ENCODE assay signal across 20 cellular contexts in the genomic region with DNA sequence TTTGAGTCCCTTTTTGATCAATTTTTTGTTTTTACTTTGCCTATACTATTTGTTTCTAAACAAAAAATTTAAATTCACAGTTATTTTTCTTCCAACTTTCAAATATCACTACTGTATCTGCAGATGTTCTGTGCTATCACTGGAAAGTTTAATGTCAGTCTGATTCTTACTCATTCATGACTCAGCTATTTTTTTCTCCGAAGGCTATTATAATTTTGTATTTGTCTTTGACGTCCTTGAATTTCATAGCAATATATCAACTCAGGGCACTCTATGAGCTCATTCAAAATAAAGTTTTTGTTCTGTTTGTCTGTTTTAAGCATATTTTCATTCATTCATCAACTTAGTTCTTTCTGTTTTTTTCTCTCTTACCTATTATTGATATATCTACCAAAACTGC.
"Had no signal": no experiment of that assay in that cellular context is flagged by ENCODE, and none has a peak within 500 bp of the region (broad histone marks: within the 10 kb centered on the region; RNA-seq: fewer than 3 reads in every experiment).

No MANE protein-coding gene starts in this region.

- H3K27ac Mint-ChIP-seq: activated T-cell treated with anti-CD3 and anti-CD28 coated beads, Interleukin-2, amount 50 U/mL, for 72 hours; effector memory CD8-positive, alpha-beta T cell; natural killer cell; stimulated activated effector memory CD8-positive, alpha-beta T cell treated with anti-CD3 and anti-CD28 coated beads, Interleukin-12 subunit alpha, Interleukin-12 subunit beta, amount 100 ng/mL, for 72 hours; type B pancreatic cell had no signal

- DNase-seq: activated CD4-positive, alpha-beta T cell treated with anti-CD3 and anti-CD28 coated beads for 1 hour; activated effector memory CD4-positive, alpha-beta T cell treated with anti-CD3 and anti-CD28 coated beads, Interleukin-2, amount 50 U/mL, for 16 hours; activated naive CD4-positive, alpha-beta T cell treated with anti-CD3 and anti-CD28 coated beads, Interleukin-2, amount 50 U/mL, for 16 hours; activated T-cell treated with anti-CD3 and anti-CD28 coated beads, Interleukin-2, amount 50 U/mL, for 72 hours; effector memory CD8-positive, alpha-beta T cell; gastrocnemius medialis; head of caudate nucleus; lower lobe of right lung; natural killer cell; ovary; psoas muscle; stimulated activated CD4-positive, alpha-beta T cell treated with anti-CD3 and anti-CD28 coated beads, Interleukin-4, amount 100 ng/mL, for 24 hours; stomach had no signal

- H3K9me3 Mint-ChIP-seq: activated T-cell treated with anti-CD3 and anti-CD28 coated beads, Interleukin-2, amount 50 U/mL, for 72 hours; effector memory CD8-positive, alpha-beta T cell; stimulated activated effector memory CD8-positive, alpha-beta T cell treated with anti-CD3 and anti-CD28 coated beads, Interleukin-12 subunit alpha, Interleukin-12 subunit beta, amount 100 ng/mL, for 72 hours; type B pancreatic cell had no signal

- H3K27me3 Mint-ChIP-seq: effector memory CD8-positive, alpha-beta T cell; type B pancreatic cell had no signal

- H3K4me1 ChIP-seq: ascending aorta, breast epithelium, gastrocnemius medialis, lower lobe of right lung, psoas muscle, stomach had no signal

- ATAC-seq: activated T-cell treated with anti-CD3 and anti-CD28 coated beads, Interleukin-2, amount 50 U/mL, for 72 hours; effector memory CD8-positive, alpha-beta T cell; gastrocnemius medialis; lower lobe of right lung; natural killer cell; psoas muscle; sciatic nerve; stimulated activated effector memory CD8-positive, alpha-beta T cell treated with anti-CD3 and anti-CD28 coated beads, Interleukin-12 subunit alpha, Interleukin-12 subunit beta, amount 100 ng/mL, for 72 hours had no signal

- H3K27me3 ChIP-seq: ascending aorta, breast epithelium, gastrocnemius medialis, ovary, stomach had no signal

- H3K4me3 ChIP-seq: ascending aorta, breast epithelium, gastrocnemius medialis, lower lobe of right lung, ovary, psoas muscle, stomach had no signal

- H3K4me3 Mint-ChIP-seq: activated T-cell treated with anti-CD3 and anti-CD28 coated beads, Interleukin-2, amount 50 U/mL, for 72 hours; effector memory CD8-positive, alpha-beta T cell; natural killer cell; stimulated activated effector memory CD8-positive, alpha-beta T cell treated with anti-CD3 and anti-CD28 coated beads, Interleukin-12 subunit alpha, Interleukin-12 subunit beta, amount 100 ng/mL, for 72 hours; type B pancreatic cell had no signal

- H3K36me3 Mint-ChIP-seq: natural killer cell; stimulated activated effector memory CD8-positive, alpha-beta T cell treated with anti-CD3 and anti-CD28 coated beads, Interleukin-12 subunit alpha, Interleukin-12 subunit beta, amount 100 ng/mL, for 72 hours; type B pancreatic cell had no signal

- H3K4me1 Mint-ChIP-seq: natural killer cell; stimulated activated effector memory CD8-positive, alpha-beta T cell treated with anti-CD3 and anti-CD28 coated beads, Interleukin-12 subunit alpha, Interleukin-12 subunit beta, amount 100 ng/mL, for 72 hours had no signal

- H3K27ac ChIP-seq: ascending aorta, breast epithelium, epithelial cell of prostate, gastrocnemius medialis, lower lobe of right lung, ovary, psoas muscle, stomach, VCaP had no signal

- H3K36me3 ChIP-seq: ascending aorta, breast epithelium, gastrocnemius medialis, lower lobe of right lung, ovary, stomach had no signal

- H3K9me3 ChIP-seq: ascending aorta, breast epithelium, gastrocnemius medialis, lower lobe of right lung, ovary, psoas muscle, stomach had no signal
